24 cellular contexts compared by ENCODE assay signal in genomic region chr15:98898122-98898521, GRCh38.
DNase-seq lines count a peak whose midpoint lies in the region; ATAC-seq and TF ChIP-seq lines count a peak whose summit lies in the region.
"Had no signal": no experiment of that assay in that cellular context is flagged by ENCODE, and none has a peak within 500 bp of the region (broad histone marks: within the 10 kb centered on the region; RNA-seq: fewer than 3 reads in every experiment).

No MANE protein-coding gene starts in this region.

- H3K4me3 ChIP-seq in ascending aorta (no peak overlapping the region), hepatocyte (no peak overlapping the region), skin epidermis (no peak overlapping the region)

- ATAC-seq in GM21528 (IDR thresholded peaks at IDR 0.05; ENCODE audit: low FRiP score, unreplicated experiment) (no peak), HG02763 (IDR thresholded peaks at IDR 0.05; ENCODE audit: unreplicated experiment) (no peak), GM19328 (IDR thresholded peaks at IDR 0.05; ENCODE audit: unreplicated experiment) (no peak), Right ventricle myocardium superior (ENCODE audit: poor library complexity) (no peak)
- ATAC-seq: effector memory CD8-positive, alpha-beta T cell; T-helper 17 cell had no signal

- H3K4me2 ChIP-seq in hepatocyte: no peak overlapping the region

- peaks cover 6% of the 10 kb centered on the region for H3K27me3 Mint-ChIP-seq in HFFc6 (ENCODE audit: insufficient read depth)
- H3K27me3 Mint-ChIP-seq: memory B cell, T-helper 17 cell had no signal

- H3K9me3 ChIP-seq in ascending aorta (no peaks in the 10 kb centered on the region), hepatocyte (ENCODE audit: low read depth) (no peaks in the 10 kb centered on the region)

- H3K79me2 ChIP-seq in hepatocyte: peaks cover 5% of the 10 kb centered on the region

- intact Hi-C loops in ascending aorta (cut with DNase I): no loop called here
- intact Hi-C loops in Right ventricle myocardium superior (cut with DNase I): loop anchor here (10.0 kb wide), 1 partner anchor 383 kb away; no protein-coding TSS in a partner anchor

- H3K36me3 Mint-ChIP-seq in HFFc6 (ENCODE audit: low read depth): peaks cover 34% of the 10 kb centered on the region

- WGBS in hepatocyte (ENCODE audit: low lambda C conversion rate, missing lambda C conversion rate): 83% methylated on average over 2 of the region's 2 CpGs

- no peak for DNase-seq in HFFc6
- no peak for DNase-seq in ascending aorta (ENCODE audit: low spot score in 2 of 2)
- no peak for DNase-seq in hepatocyte (ENCODE audit: low spot score)
- no peak for DNase-seq in Right ventricle myocardium superior
- DNase-seq: activated CD4-positive, alpha-beta T cell treated with anti-CD3 and anti-CD28 coated beads, Interleukin-2, amount 50 U/mL, for 4 hours; activated gamma-delta T cell treated with Interleukin-2 at 50 U/mL for 16 hours; activated T-cell treated with anti-CD3 and anti-CD28 coated beads for 4 hours; CD8-positive, alpha-beta memory T cell; cerebellar nuclear complex; DND-41; effector memory CD8-positive, alpha-beta T cell; foreskin melanocyte; hypothalamus; NCI-H1417 treated with DMSO at 0.1 percent for 48 hours; NCI-H526; SIG-M5; stimulated activated CD4-positive, alpha-beta T cell treated with anti-CD3 and anti-CD28 coated beads, Interleukin-12 subunit alpha, Interleukin-12 subunit beta, amount 100 ng/mL, for 4 hours; T-helper 17 cell had no signal

- no peaks in the 10 kb centered on the region for H3K9me2 ChIP-seq in hepatocyte (replicated peaks; ENCODE audit: insufficient read depth)

- H3K9me3 Mint-ChIP-seq in HFFc6: no peaks in the 10 kb centered on the region
- H3K9me3 Mint-ChIP-seq: effector memory CD8-positive, alpha-beta T cell; memory B cell; nephron had no signal

- H3K4me1 Mint-ChIP-seq in HFFc6 (ENCODE audit: low read depth): peaks cover 89% of the 10 kb centered on the region
- H3K4me1 Mint-ChIP-seq: memory B cell had no signal

- H3K36me3 ChIP-seq in ascending aorta (peaks cover 0 to 2% of the 10 kb centered on the region in 2 donors), hepatocyte (replicated peaks; ENCODE audit: insufficient read depth, low read depth) (no peaks in the 10 kb centered on the region)

- H3K4me1 ChIP-seq in ascending aorta (peaks cover 0 to 29% of the 10 kb centered on the region in 2 donors), hepatocyte (ENCODE audit: insufficient read depth) (peaks cover 27% of the 10 kb centered on the region)

- H3K27ac ChIP-seq in ascending aorta (peak overlapping the region; percentile 64 to 74), hepatocyte (peak overlapping the region; percentile 94), skin epidermis (peak overlapping the region in 16 of 21 experiments; percentile 19 to 84 (median 68))

- TF ChIP-seq CTCF in HFFc6 (IDR thresholded peaks at IDR 0.05) (no peak), ascending aorta (IDR thresholded peaks at IDR 0.05) (no peak), hepatocyte (IDR thresholded peaks at IDR 0.05; ENCODE audit: poor library complexity) (no peak)

- no peak overlapping the region for H2AFZ ChIP-seq in hepatocyte

- H4K20me1 ChIP-seq in hepatocyte (ENCODE audit: insufficient read depth, poor library complexity, severe bottlenecking): no peaks in the 10 kb centered on the region

- peak overlapping the region; percentile 94 for H3K27ac Mint-ChIP-seq in HFFc6
- H3K27ac Mint-ChIP-seq: CD8-positive, alpha-beta memory T cell; effector memory CD8-positive, alpha-beta T cell; memory B cell; T-helper 17 cell had no signal

- H3K4me3 Mint-ChIP-seq in HFFc6: peak overlapping the region; percentile 75
- H3K4me3 Mint-ChIP-seq: CD8-positive, alpha-beta memory T cell; effector memory CD8-positive, alpha-beta T cell; memory B cell; nephron; T-helper 17 cell had no signal

- no peaks in the 10 kb centered on the region for H3K27me3 ChIP-seq in ascending aorta
- no peaks in the 10 kb centered on the region for H3K27me3 ChIP-seq in hepatocyte
